In the genomic region with DNA sequence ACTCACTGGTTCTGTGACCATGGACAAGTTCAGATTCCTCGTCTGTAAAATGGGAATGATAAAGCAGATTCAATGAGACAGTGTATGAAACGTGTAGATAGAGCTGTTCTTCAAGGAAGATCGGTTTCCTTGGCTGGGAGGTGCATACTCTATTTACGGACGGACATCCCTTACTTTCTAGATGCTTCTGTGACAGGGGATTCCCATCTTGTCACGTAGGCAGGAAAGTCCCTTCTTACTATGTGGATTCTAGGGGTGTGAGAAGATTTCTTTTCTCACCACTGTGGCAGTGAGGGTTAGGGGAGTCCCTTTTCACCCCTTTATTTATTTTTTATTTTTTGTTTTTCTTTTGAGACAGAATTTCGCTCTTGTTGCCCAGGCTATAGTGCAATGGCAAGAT, we compare ENCODE assay signal across 15 cellular contexts.
DNase-seq lines count a peak whose midpoint lies in the region; ATAC-seq and TF ChIP-seq lines count a peak whose summit lies in the region.
"Had no signal": no experiment of that assay in that cellular context is flagged by ENCODE, and none has a peak within 500 bp of the region (broad histone marks: within the 10 kb centered on the region; RNA-seq: fewer than 3 reads in every experiment).

No MANE protein-coding gene starts in this region.

- no peak overlapping the region for H3K27ac ChIP-seq in naive thymus-derived CD4-positive, alpha-beta T cell (ENCODE audit: low read depth, low read length)
- H3K27ac ChIP-seq in right lobe of liver = no peak overlapping the region
- H3K27ac ChIP-seq: SK-N-MC had no signal

- no peak for DNase-seq in naive thymus-derived CD4-positive, alpha-beta T cell
- no peak for DNase-seq in HAP-1 (ENCODE audit: low spot score in 2 of 2)
- no peak for DNase-seq in occipital lobe (lab: John Stamatoyannopoulos, UW)
- DNase-seq in NCI-H82 (lab: John Stamatoyannopoulos, UW) = no peak
- DNase-seq in right lobe of liver = no peak
- DNase-seq: activated CD4-positive, alpha-beta memory T cell treated with anti-CD3 and anti-CD28 coated beads, Interleukin-2, amount 10 ng/mL, durations not matched to agents 7 days and 5 days; activated naive CD8-positive, alpha-beta T cell treated with anti-CD3 and anti-CD28 coated beads, Interleukin-2, amount 10 ng/mL, durations not matched to agents 7 days and 5 days; foreskin fibroblast; NCI-H1048; stimulated activated naive CD4-positive, alpha-beta T cell treated with Interleukin-2 at 50 U/mL for 16 hours had no signal

- no peak overlapping the region for H3K4me3 Mint-ChIP-seq in naive thymus-derived CD4-positive, alpha-beta T cell
- H3K4me3 Mint-ChIP-seq: activated CD4-positive, alpha-beta memory T cell treated with anti-CD3 and anti-CD28 coated beads, Interleukin-2, amount 10 ng/mL, durations not matched to agents 7 days and 5 days; activated naive CD8-positive, alpha-beta T cell treated with anti-CD3 and anti-CD28 coated beads, Interleukin-2, amount 10 ng/mL, durations not matched to agents 7 days and 5 days; dendritic cell treated with granulocyte-macrophage colony-stimulating factor and Interleukin-4, amounts not matched to agents 40 ng/mL and 50 ng/mL, for 4 days had no signal

- peak; percentile 80 for ATAC-seq in GM18520 (IDR thresholded peaks at IDR 0.05; ENCODE audit: unreplicated experiment)
- peak; percentile 68 for ATAC-seq in GM21576 (IDR thresholded peaks at IDR 0.05; ENCODE audit: unreplicated experiment)
- peak; percentile 66 for ATAC-seq in HG03342 (IDR thresholded peaks at IDR 0.05; ENCODE audit: unreplicated experiment)
- peak; percentile 51 for ATAC-seq in naive thymus-derived CD4-positive, alpha-beta T cell
- no peak for ATAC-seq in right lobe of liver

- H3K27me3 Mint-ChIP-seq in naive thymus-derived CD4-positive, alpha-beta T cell = peaks cover 0 to 2% (median 0%) of the 10 kb centered on the region in 5 donors
- H3K27me3 Mint-ChIP-seq: activated CD4-positive, alpha-beta memory T cell treated with anti-CD3 and anti-CD28 coated beads, Interleukin-2, amount 10 ng/mL, durations not matched to agents 7 days and 5 days; activated naive CD8-positive, alpha-beta T cell treated with anti-CD3 and anti-CD28 coated beads, Interleukin-2, amount 10 ng/mL, durations not matched to agents 7 days and 5 days; dendritic cell treated with granulocyte-macrophage colony-stimulating factor and Interleukin-4, amounts not matched to agents 40 ng/mL and 50 ng/mL, for 4 days had no signal

- peaks cover 0 to 8% (median 0%) of the 10 kb centered on the region in 7 donors for H3K4me1 Mint-ChIP-seq in naive thymus-derived CD4-positive, alpha-beta T cell
- H3K4me1 Mint-ChIP-seq: activated naive CD8-positive, alpha-beta T cell treated with anti-CD3 and anti-CD28 coated beads, Interleukin-2, amount 10 ng/mL, durations not matched to agents 7 days and 5 days had no signal

- no peak for TF ChIP-seq POLR2A in right lobe of liver (IDR thresholded peaks at IDR 0.05)

- 69% methylated on average over 7 of the region's 7 CpGs for WGBS in right lobe of liver (ENCODE audit: insufficient coverage, low coverage, low lambda C conversion rate, missing lambda C conversion rate)

- H3K36me3 ChIP-seq in naive thymus-derived CD4-positive, alpha-beta T cell (ENCODE audit: control insufficient read depth in 2 of 3, insufficient read depth in 3 of 3, low read length in 3 of 3) = no peaks in the 10 kb centered on the region
- H3K36me3 ChIP-seq in HAP-1 (replicated peaks) (no peaks in the 10 kb centered on the region), right lobe of liver (no peaks in the 10 kb centered on the region)

- no peaks in the 10 kb centered on the region for H3K27me3 ChIP-seq in naive thymus-derived CD4-positive, alpha-beta T cell (ENCODE audit: control insufficient read depth in 2 of 2, insufficient read depth in 2 of 2, low read length in 2 of 2)
- H3K27me3 ChIP-seq in HAP-1 (ENCODE audit: low read depth) (no peaks in the 10 kb centered on the region), right lobe of liver (no peaks in the 10 kb centered on the region)

- peaks cover 0 to 4% (median 0%) of the 10 kb centered on the region in 5 donors for H3K36me3 Mint-ChIP-seq in naive thymus-derived CD4-positive, alpha-beta T cell

- no peaks in the 10 kb centered on the region for H3K9me3 ChIP-seq in naive thymus-derived CD4-positive, alpha-beta T cell (ENCODE audit: control insufficient read depth in 2 of 3, low read length in 3 of 3)
- H3K9me3 ChIP-seq in HAP-1 (no peaks in the 10 kb centered on the region), right lobe of liver (no peaks in the 10 kb centered on the region)

- H3K9me3 Mint-ChIP-seq in naive thymus-derived CD4-positive, alpha-beta T cell = peaks cover 0 to 9% (median 5%) of the 10 kb centered on the region in 11 donors
- H3K9me3 Mint-ChIP-seq: dendritic cell treated with granulocyte-macrophage colony-stimulating factor and Interleukin-4, amounts not matched to agents 40 ng/mL and 50 ng/mL, for 4 days had no signal

- intact Hi-C loops in naive thymus-derived CD4-positive, alpha-beta T cell (cut with micrococcal nuclease) = no loop called here
- intact Hi-C loops in right lobe of liver (cut with DNase I) = no loop called here

- no peak for TF ChIP-seq CTCF in right lobe of liver (IDR thresholded peaks at IDR 0.05)

- H3K27ac Mint-ChIP-seq in naive thymus-derived CD4-positive, alpha-beta T cell = no peak overlapping the region
- H3K27ac Mint-ChIP-seq: activated CD4-positive, alpha-beta memory T cell treated with anti-CD3 and anti-CD28 coated beads, Interleukin-2, amount 10 ng/mL, durations not matched to agents 7 days and 5 days; activated naive CD8-positive, alpha-beta T cell treated with anti-CD3 and anti-CD28 coated beads, Interleukin-2, amount 10 ng/mL, durations not matched to agents 7 days and 5 days; dendritic cell treated with granulocyte-macrophage colony-stimulating factor and Interleukin-4, amounts not matched to agents 40 ng/mL and 50 ng/mL, for 4 days had no signal

- in situ Hi-C loops in HAP-1 (cut with MboI; ENCODE audit: low sequenced_read_pairs) = no loop called here

- POLR2A ChIA-PET in naive thymus-derived CD4-positive, alpha-beta T cell (lab: Charles Lee) = no interaction called here

- CTCF ChIA-PET in naive thymus-derived CD4-positive, alpha-beta T cell (lab: Charles Lee) = no interaction called here

- no peaks in the 10 kb centered on the region for H3K4me1 ChIP-seq in naive thymus-derived CD4-positive, alpha-beta T cell (ENCODE audit: control insufficient read depth in 2 of 2, insufficient read depth in 2 of 2, low read length in 2 of 2)
- no peaks in the 10 kb centered on the region for H3K4me1 ChIP-seq in HAP-1
- no peaks in the 10 kb centered on the region for H3K4me1 ChIP-seq in right lobe of liver

- no peak overlapping the region for H3K4me3 ChIP-seq in naive thymus-derived CD4-positive, alpha-beta T cell (ENCODE audit: low read length)
- H3K4me3 ChIP-seq in HAP-1 = no peak overlapping the region
- no peak overlapping the region for H3K4me3 ChIP-seq in right lobe of liver
- H3K4me3 ChIP-seq: SK-N-MC had no signal

Comparison
In these comparisons a context has a peak if more than half of its experiments do, and no peak if none do; other contexts are left out.
1. ATAC-seq: peak in GM18520 (single experiment), GM21576 (single experiment), HG03342 (single experiment) and naive thymus-derived CD4-positive, alpha-beta T cell (single experiment); none in right lobe of liver (0 of 4).